12 cellular contexts compared by ENCODE assay signal in the genomic region with DNA sequence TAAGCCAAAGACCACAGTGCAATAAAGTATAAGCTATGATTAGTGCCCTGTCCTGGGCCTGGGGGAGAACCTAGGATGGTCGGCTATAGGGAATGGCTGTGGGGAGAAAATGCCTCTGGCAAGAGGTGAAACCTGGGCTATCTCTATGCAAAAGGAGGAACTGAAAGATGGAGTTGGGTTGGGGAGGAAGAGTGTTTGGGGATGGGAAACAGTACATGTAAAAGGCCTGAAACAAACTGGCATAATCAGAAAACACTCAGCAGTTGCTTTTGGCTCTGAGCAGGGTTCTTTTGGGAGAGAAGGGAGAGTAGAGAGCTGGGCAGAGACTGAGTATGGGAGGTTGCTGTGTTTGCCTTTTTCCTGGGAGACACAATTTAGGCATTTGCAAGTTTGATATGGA. TPM values are rescaled to one million over a fixed set of nuclear protein-coding genes. Genes with fewer than 3 reads are reported as not detected.
DNase-seq lines count a peak whose midpoint lies in the region; ATAC-seq and TF ChIP-seq lines count a peak whose summit lies in the region.
"Had no signal": no experiment of that assay in that cellular context is flagged by ENCODE, and none has a peak within 500 bp of the region (broad histone marks: within the 10 kb centered on the region; RNA-seq: fewer than 3 reads in every experiment).

No MANE protein-coding gene starts in this region.

- H3K4me1 ChIP-seq in CD4-positive, CD25-positive, alpha-beta regulatory T cell (ENCODE audit: control insufficient read depth, insufficient read depth, low read length, poor library complexity, severe bottlenecking) = peaks cover 98% of the 10 kb centered on the region
- peaks cover 46 to 77% of the 10 kb centered on the region in 2 donors for H3K4me1 ChIP-seq in naive thymus-derived CD4-positive, alpha-beta T cell (ENCODE audit: control insufficient read depth in 2 of 2, insufficient read depth in 2 of 2, low read length in 2 of 2)

- no peaks in the 10 kb centered on the region for H3K36me3 Mint-ChIP-seq in CD4-positive, CD25-positive, alpha-beta regulatory T cell
- H3K36me3 Mint-ChIP-seq in naive thymus-derived CD4-positive, alpha-beta T cell = peaks cover 0 to 17% (median 0%) of the 10 kb centered on the region in 5 donors

- CTCF ChIA-PET in naive thymus-derived CD4-positive, alpha-beta T cell (lab: Charles Lee) = no interaction called here

- H3K9me3 Mint-ChIP-seq in CD4-positive, CD25-positive, alpha-beta regulatory T cell = no peaks in the 10 kb centered on the region
- no peaks in the 10 kb centered on the region for H3K9me3 Mint-ChIP-seq in naive thymus-derived CD4-positive, alpha-beta T cell

- no peaks in the 10 kb centered on the region for H3K9me3 ChIP-seq in CD4-positive, CD25-positive, alpha-beta regulatory T cell (ENCODE audit: control insufficient read depth in 2 of 2, low read length in 2 of 2)
- H3K9me3 ChIP-seq in naive thymus-derived CD4-positive, alpha-beta T cell (ENCODE audit: control insufficient read depth in 2 of 3, low read length in 3 of 3) = no peaks in the 10 kb centered on the region

- no peak for TF ChIP-seq POLR2A in GM18505 (IDR thresholded peaks at IDR 0.05; ENCODE audit: borderline replicate concordance, extremely low read depth, insufficient read depth, insufficient read length)

- peak overlapping the region; percentile 46 for H3K4me3 ChIP-seq in CD4-positive, CD25-positive, alpha-beta regulatory T cell (ENCODE audit: low read depth, low read length)
- no peak overlapping the region for H3K4me3 ChIP-seq in naive thymus-derived CD4-positive, alpha-beta T cell (ENCODE audit: low read length)

- POLR2A ChIA-PET in naive thymus-derived CD4-positive, alpha-beta T cell (lab: Charles Lee) = no interaction called here

- no peak for ATAC-seq in CD4-positive, CD25-positive, alpha-beta regulatory T cell (ENCODE audit: low read depth in 2 of 2)
- ATAC-seq in GM18502 (IDR thresholded peaks at IDR 0.05; ENCODE audit: poor library complexity, unreplicated experiment) (peak; percentile 63), GM18505 (IDR thresholded peaks at IDR 0.05; ENCODE audit: unreplicated experiment) (no peak)
- ATAC-seq in naive thymus-derived CD4-positive, alpha-beta T cell = no peak
- ATAC-seq: HepG2 had no signal

- H3K27me3 ChIP-seq in CD4-positive, CD25-positive, alpha-beta regulatory T cell (ENCODE audit: control insufficient read depth, insufficient read depth, low read length) = no peaks in the 10 kb centered on the region
- H3K27me3 ChIP-seq in naive thymus-derived CD4-positive, alpha-beta T cell (ENCODE audit: control insufficient read depth in 2 of 2, insufficient read depth in 2 of 2, low read length in 2 of 2) = no peaks in the 10 kb centered on the region

- peak overlapping the region; percentile 50 to 75 (median 62) for H3K4me3 Mint-ChIP-seq in CD4-positive, CD25-positive, alpha-beta regulatory T cell
- H3K4me3 Mint-ChIP-seq in naive thymus-derived CD4-positive, alpha-beta T cell = peak overlapping the region in 2 of 10 donors; percentile 4 to 35

- peaks cover 48 to 97% (median 82%) of the 10 kb centered on the region in 4 donors for H3K4me1 Mint-ChIP-seq in CD4-positive, CD25-positive, alpha-beta regulatory T cell
- H3K4me1 Mint-ChIP-seq in naive thymus-derived CD4-positive, alpha-beta T cell = peaks cover 42 to 88% (median 72%) of the 10 kb centered on the region in 7 donors

- H3K36me3 ChIP-seq in CD4-positive, CD25-positive, alpha-beta regulatory T cell (ENCODE audit: control insufficient read depth, insufficient read depth, low read length) = no peaks in the 10 kb centered on the region
- no peaks in the 10 kb centered on the region for H3K36me3 ChIP-seq in naive thymus-derived CD4-positive, alpha-beta T cell (ENCODE audit: control insufficient read depth in 2 of 3, insufficient read depth in 3 of 3, low read length in 3 of 3)

- H3K27ac Mint-ChIP-seq in CD4-positive, CD25-positive, alpha-beta regulatory T cell = peak overlapping the region; percentile 68 to 99 (median 93)
- H3K27ac Mint-ChIP-seq in naive thymus-derived CD4-positive, alpha-beta T cell = peak overlapping the region in 5 of 9 donors; percentile 1 to 96 (median 79)

- H3K27me3 Mint-ChIP-seq in CD4-positive, CD25-positive, alpha-beta regulatory T cell = no peaks in the 10 kb centered on the region
- H3K27me3 Mint-ChIP-seq in naive thymus-derived CD4-positive, alpha-beta T cell = no peaks in the 10 kb centered on the region

- no peak for DNase-seq in CD4-positive, CD25-positive, alpha-beta regulatory T cell
- DNase-seq in SKM-1 (lab: John Stamatoyannopoulos, UW; ENCODE audit: unreplicated experiment) (peak; percentile 31), NCI-H187 treated with DMSO at 0.1 percent for 48 hours (lab: John Stamatoyannopoulos, UW) (no peak), NCI-H1436 (lab: John Stamatoyannopoulos, UW) (no peak)
- no peak for DNase-seq in naive thymus-derived CD4-positive, alpha-beta T cell
- DNase-seq: Calu3, NCI-H1105 treated with DMSO at 0.1 percent for 48 hours, nucleus accumbens had no signal

- H3K27ac ChIP-seq in CD4-positive, CD25-positive, alpha-beta regulatory T cell (ENCODE audit: insufficient read depth, low read length, poor library complexity, severe bottlenecking) = peak overlapping the region; percentile 82
- H3K27ac ChIP-seq in naive thymus-derived CD4-positive, alpha-beta T cell (ENCODE audit: low read depth, low read length) = no peak overlapping the region
- H3K27ac ChIP-seq: RWPE1 had no signal

- intact Hi-C loops in naive thymus-derived CD4-positive, alpha-beta T cell (cut with micrococcal nuclease) = loop anchor here in 1 of 2 donors (10.0 kb wide), 2 partner anchors 671 to 801 kb away; no protein-coding TSS in a partner anchor

RNA-seq across cellular contexts. Expression of gene FUCA2, which starts 31.9 kb away (rescaled TPM):
- 6.1 TPM for total RNA-seq in CD4-positive, CD25-positive, alpha-beta regulatory T cell
- polyA plus RNA-seq in CD4-positive, CD25-positive, alpha-beta regulatory T cell = 10 to 100 TPM; 14.1 to 23.6 (median 22.2) TPM
- total RNA-seq in naive thymus-derived CD4-positive, alpha-beta T cell = 10 to 100 TPM in 2 of 5 experiments, 1 to 10 TPM in 3; 5.3 to 14.9 (median 6.7) TPM
- polyA plus RNA-seq in naive thymus-derived CD4-positive, alpha-beta T cell = 1 to 10 TPM; 4.4 to 5.4 TPM
